ENCODE assay signal across 8 cellular contexts in the genomic region with DNA sequence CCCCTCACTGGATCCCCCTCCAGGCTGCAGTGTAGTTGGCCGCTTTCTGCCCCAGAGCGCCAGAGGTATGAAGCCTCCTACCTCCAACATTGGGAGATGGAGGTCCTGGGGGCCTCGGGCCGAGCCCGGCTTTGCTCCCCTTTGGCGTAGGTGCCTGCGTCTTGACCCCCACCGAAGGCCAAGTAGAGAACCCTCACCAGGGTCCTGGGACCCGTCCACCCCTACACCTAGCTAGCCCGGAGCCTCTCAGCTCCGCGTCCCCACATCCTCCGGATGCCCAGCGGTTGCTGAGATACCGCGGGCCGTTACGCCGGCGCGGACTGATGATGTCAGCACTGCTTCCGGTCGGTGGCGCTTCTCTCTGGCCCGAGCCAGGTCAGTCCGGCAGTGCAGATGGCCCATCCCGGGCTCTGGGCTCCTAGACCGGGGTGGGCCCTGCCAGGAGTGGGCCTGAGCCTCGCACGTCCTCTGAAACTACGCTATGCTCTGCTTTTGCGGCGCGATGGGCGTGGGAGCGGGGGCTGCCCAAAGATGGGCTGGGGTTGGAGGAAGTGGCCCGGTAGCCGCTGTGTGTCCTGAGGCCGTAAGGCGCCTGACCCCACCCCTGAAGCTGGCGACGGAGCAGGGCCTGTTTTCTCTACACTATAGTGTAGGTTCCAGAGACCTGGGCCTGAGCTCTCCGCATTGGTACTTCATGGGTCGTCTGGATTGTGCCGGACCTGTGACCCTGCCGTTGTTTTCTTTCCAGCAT. TPM values are rescaled to one million over a fixed set of nuclear protein-coding genes. Genes with fewer than 3 reads are reported as not detected.
DNase-seq lines count a peak whose midpoint lies in the region; ATAC-seq and TF ChIP-seq lines count a peak whose summit lies in the region.

A gene (minus strand): TSS at position 297 of the 751 bp plus-strand sequence. CDS start 1,871 bp downstream, outside the sequence.
A gene with protein sequence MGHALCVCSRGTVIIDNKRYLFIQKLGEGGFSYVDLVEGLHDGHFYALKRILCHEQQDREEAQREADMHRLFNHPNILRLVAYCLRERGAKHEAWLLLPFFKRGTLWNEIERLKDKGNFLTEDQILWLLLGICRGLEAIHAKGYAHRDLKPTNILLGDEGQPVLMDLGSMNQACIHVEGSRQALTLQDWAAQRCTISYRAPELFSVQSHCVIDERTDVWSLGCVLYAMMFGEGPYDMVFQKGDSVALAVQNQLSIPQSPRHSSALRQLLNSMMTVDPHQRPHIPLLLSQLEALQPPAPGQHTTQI (plus strand): TSS at position 332 of the 751 bp plus-strand sequence. CDS start 521 bp downstream, outside the sequence.

- peak within 1 kb of the TSS; percentile 94 for H3K4me3 Mint-ChIP-seq in neural crest cell
- peak within 1 kb of the TSS; percentile 96 to 98 for H3K4me3 Mint-ChIP-seq in stimulated activated naive CD8-positive, alpha-beta T cell treated with anti-CD3 and anti-CD28 coated beads, Interleukin-15, amount 100 ng/mL, for 72 hours

- ATAC-seq in GM21737 (IDR thresholded peaks at IDR 0.05; ENCODE audit: unreplicated experiment) = peak; percentile 61
- ATAC-seq in stimulated activated naive CD8-positive, alpha-beta T cell treated with anti-CD3 and anti-CD28 coated beads, Interleukin-15, amount 100 ng/mL, for 72 hours = peak; percentile 77

- H3K4me3 ChIP-seq in fibroblast of villous mesenchyme (ENCODE audit: low read depth, low read length) = peak within 1 kb of the TSS; percentile 85

- DNase-seq in EH (ENCODE audit: low read depth) (peak; percentile 92), KBM-7 (peak; percentile 89), RPMI8226 (peak; percentile 90), activated gamma-delta T cell (lab: John Stamatoyannopoulos, UW) (peak; percentile 77), fibroblast of villous mesenchyme (ENCODE audit: low read depth) (peak; percentile 93), neural crest cell (ENCODE audit: low read depth, low spot score) (peak; percentile 91)
- peak; percentile 86 to 90 for DNase-seq in stimulated activated naive CD8-positive, alpha-beta T cell treated with anti-CD3 and anti-CD28 coated beads, Interleukin-15, amount 100 ng/mL, for 72 hours

- H3K36me3 Mint-ChIP-seq in neural crest cell (ENCODE audit: low read depth) = no peaks in the 10 kb centered on the region

- H3K27ac Mint-ChIP-seq in neural crest cell (ENCODE audit: unreplicated experiment) = peak within 1 kb of the TSS; percentile 96
- peak within 1 kb of the TSS; percentile 97 to 98 for H3K27ac Mint-ChIP-seq in stimulated activated naive CD8-positive, alpha-beta T cell treated with anti-CD3 and anti-CD28 coated beads, Interleukin-15, amount 100 ng/mL, for 72 hours

- H3K4me1 Mint-ChIP-seq in neural crest cell = peaks cover 10% of the 10 kb centered on the region
- peaks cover 66% of the 10 kb centered on the region for H3K4me1 Mint-ChIP-seq in stimulated activated naive CD8-positive, alpha-beta T cell treated with anti-CD3 and anti-CD28 coated beads, Interleukin-15, amount 100 ng/mL, for 72 hours

- peaks cover 11% of the 10 kb centered on the region for H3K27me3 Mint-ChIP-seq in neural crest cell (ENCODE audit: low read depth)
- H3K27me3 Mint-ChIP-seq in stimulated activated naive CD8-positive, alpha-beta T cell treated with anti-CD3 and anti-CD28 coated beads, Interleukin-15, amount 100 ng/mL, for 72 hours = no peaks in the 10 kb centered on the region

- TF ChIP-seq CTCF in fibroblast of villous mesenchyme (IDR thresholded peaks at IDR 0.05; ENCODE audit: insufficient read depth, low read depth, low read length) (no peak), neural crest cell (conservative IDR thresholded peaks at IDR 0.05) (no peak)

- H3K9me3 Mint-ChIP-seq in neural crest cell = no peaks in the 10 kb centered on the region
- no peaks in the 10 kb centered on the region for H3K9me3 Mint-ChIP-seq in stimulated activated naive CD8-positive, alpha-beta T cell treated with anti-CD3 and anti-CD28 coated beads, Interleukin-15, amount 100 ng/mL, for 72 hours

- in situ Hi-C loops in KBM-7 (cut with MboI; ENCODE audit: low pct_unique_long_range_greater_than_20kb, low sequenced_read_pairs) = no loop called here

RNA-seq across cellular contexts. Expression of the first gene that starts in this region (rescaled TPM):
- total RNA-seq in fibroblast of villous mesenchyme = 11.0 and 15.5 TPM in 2 replicates
- 11.2 and 12.7 TPM in 2 replicates for total RNA-seq in neural crest cell

RNA-seq across cellular contexts. Expression of the second gene that starts in this region (rescaled TPM):
- total RNA-seq in fibroblast of villous mesenchyme (22.9 and 23.2 TPM in 2 replicates), neural crest cell (28.5 and 31.2 TPM in 2 replicates)

Comparison
In these comparisons a context has a peak if more than half of its experiments do, and no peak if none do; other contexts are left out.
1. Peak in every context shown above with its lines: DNase-seq, ATAC-seq and H3K4me3 ChIP-seq.